17 cellular contexts compared by ENCODE assay signal in genomic region chr3:118543823-118544222, GRCh38.
"Had no signal": no experiment of that assay in that cellular context is flagged by ENCODE, and none has a peak within 500 bp of the region (broad histone marks: within the 10 kb centered on the region; RNA-seq: fewer than 3 reads in every experiment).

No MANE protein-coding gene starts in this region.

- H3K36me3 ChIP-seq: brain microvascular endothelial cell had no signal

- H3K4me3 ChIP-seq: hepatocyte, lung had no signal

- H2AFZ ChIP-seq: hepatocyte had no signal

- ATAC-seq: activated CD4-positive, CD25-positive, alpha-beta regulatory T cell treated with anti-CD3 and anti-CD28 coated beads, Interleukin-2, amount 50 U/mL, for 24 hours; activated T-cell treated with anti-CD3 and anti-CD28 coated beads, Interleukin-2, amount 50 U/mL, for 4 hours; left lobe of liver; right cardiac atrium had no signal

- H3K4me2 ChIP-seq: hepatocyte had no signal

- DNase-seq: activated CD4-positive, alpha-beta T cell treated with anti-CD3 and anti-CD28 coated beads, Interleukin-2, amount 50 U/mL, for 1 hour; activated CD8-positive, alpha-beta memory T cell treated with anti-CD3 and anti-CD28 coated beads, Interleukin-2, amount 50 U/mL, for 4 hours; activated effector memory CD4-positive, alpha-beta T cell treated with Interleukin-2 at 50 U/mL for 16 hours; activated naive CD4-positive, alpha-beta T cell treated with anti-CD3 and anti-CD28 coated beads, Interleukin-2, amount 50 U/mL, for 16 hours; activated T-cell treated with anti-CD3 and anti-CD28 coated beads, Interleukin-2, amount 50 U/mL, for 4 hours; aorta; brain microvascular endothelial cell; dermis blood vessel endothelial cell; effector memory CD4-positive, alpha-beta T cell; foreskin fibroblast; nephron progenitor cell; right cardiac atrium; T1000 had no signal

- H3K27me3 ChIP-seq: brain microvascular endothelial cell, hepatocyte had no signal

- H3K79me2 ChIP-seq: hepatocyte had no signal

- H3K27ac ChIP-seq: brain microvascular endothelial cell, hepatocyte had no signal
